20 cellular contexts compared by ENCODE assay signal in the genomic region with DNA sequence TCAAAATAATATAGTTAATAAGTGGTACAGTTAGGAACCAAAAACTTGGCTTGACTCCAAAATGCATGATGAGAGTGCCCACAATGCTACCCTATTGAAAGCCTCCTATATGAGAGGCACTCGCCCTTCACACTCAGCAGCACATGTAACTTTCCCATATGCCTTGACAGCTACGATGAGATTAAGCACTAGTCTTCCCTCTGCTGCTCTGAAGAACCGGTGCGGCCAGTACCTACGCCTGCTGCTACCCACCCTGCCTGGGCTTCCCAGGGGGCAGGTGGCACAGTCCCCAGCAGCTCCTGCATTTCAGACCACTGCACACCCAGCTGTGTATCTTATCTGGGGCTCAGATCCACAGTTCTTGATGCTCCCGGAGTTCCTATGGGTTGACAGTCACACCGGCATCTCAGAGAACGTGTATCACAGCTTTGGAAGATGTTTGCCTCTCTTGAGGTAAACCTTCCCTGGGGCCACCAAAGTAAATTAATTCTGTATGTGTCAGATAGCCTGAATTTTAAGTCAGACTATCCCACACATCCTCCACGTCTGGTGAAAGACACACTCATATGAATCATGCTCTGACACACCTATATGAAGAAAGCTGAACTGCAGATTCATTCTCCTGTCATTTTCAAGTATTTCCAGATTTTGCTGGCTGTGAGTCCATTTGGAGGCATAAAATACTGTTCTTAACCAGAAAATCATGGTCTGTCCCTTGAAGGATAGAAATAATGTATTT.
DNase-seq lines count a peak whose midpoint lies in the region; ATAC-seq, FAIRE-seq and TF ChIP-seq lines count a peak whose summit lies in the region.
"Had no signal": no experiment of that assay in that cellular context is flagged by ENCODE, and none has a peak within 500 bp of the region (broad histone marks: within the 10 kb centered on the region; RNA-seq: fewer than 3 reads in every experiment).

No MANE protein-coding gene starts in this region.

- no peaks in the 10 kb centered on the region for H3K9me3 Mint-ChIP-seq in astrocyte (ENCODE audit: unreplicated experiment)

- H3K4me1 ChIP-seq in astrocyte (ENCODE audit: insufficient read depth, low read length) = peaks cover 8% of the 10 kb centered on the region
- H3K4me1 ChIP-seq in keratinocyte (ENCODE audit: control insufficient read depth, extremely low read depth, insufficient read depth, low read length) = peaks cover 17% of the 10 kb centered on the region
- H3K4me1 ChIP-seq: sigmoid colon, SJCRH30 had no signal

- H4K20me1 ChIP-seq in astrocyte (ENCODE audit: insufficient read depth, low read length) = peaks cover 10% of the 10 kb centered on the region
- no peaks in the 10 kb centered on the region for H4K20me1 ChIP-seq in keratinocyte (ENCODE audit: control insufficient read depth, extremely low read depth, insufficient read depth, low read length)

- H2AFZ ChIP-seq in astrocyte (ENCODE audit: low read depth, low read length) (no peak overlapping the region), keratinocyte (ENCODE audit: control insufficient read depth, low read length) (no peak overlapping the region)

- TF ChIP-seq CTCF in BJ (IDR thresholded peaks at IDR 0.05; ENCODE audit: insufficient read depth, low read depth, low read length) (no peak), astrocyte (IDR thresholded peaks at IDR 0.05; ENCODE audit: insufficient read depth, low read depth, low read length) (no peak), keratinocyte (optimal IDR thresholded peaks at IDR 0.05 in 1 of 3, IDR thresholded peaks at IDR 0.05 in 1 of 3, conservative IDR thresholded peaks at IDR 0.05 in 1 of 3; ENCODE audit: extremely low read depth in 1 of 3, insufficient read depth in 2 of 3, low read length in 3 of 3) (no peak), GM20000 (IDR thresholded peaks at IDR 0.05; ENCODE audit: extremely low read depth, missing control alignments) (no peak)

- peak overlapping the region; percentile 72 for H3K27ac Mint-ChIP-seq in astrocyte (ENCODE audit: unreplicated experiment)

- H3K4me3 ChIP-seq in BJ (ENCODE audit: low read depth, low read length) (no peak overlapping the region), astrocyte (ENCODE audit: insufficient read depth, low read depth, low read length) (no peak overlapping the region), keratinocyte (ENCODE audit: control insufficient read depth in 2 of 3, extremely low read depth in 1 of 3, insufficient read depth in 2 of 3, low read depth in 1 of 3, low read length in 3 of 3) (peak overlapping the region in 1 of 3 experiments; percentile 35)
- H3K4me3 ChIP-seq: sigmoid colon, SJCRH30 had no signal

- H3K36me3 Mint-ChIP-seq in astrocyte (ENCODE audit: low read depth, unreplicated experiment) = peaks cover 10% of the 10 kb centered on the region

- no peaks in the 10 kb centered on the region for H3K9me1 ChIP-seq in keratinocyte (ENCODE audit: control insufficient read depth, extremely low read depth, insufficient read depth, low read length)

- H3K36me3 ChIP-seq in BJ (ENCODE audit: control insufficient read depth, insufficient read depth, low read length) (peaks cover 4% of the 10 kb centered on the region), astrocyte (ENCODE audit: insufficient read depth, low read length) (peaks cover 32% of the 10 kb centered on the region), keratinocyte (ENCODE audit: control insufficient read depth in 2 of 2, extremely low read depth in 1 of 2, insufficient read depth in 2 of 2, low read length in 2 of 2) (no peaks in the 10 kb centered on the region)
- H3K36me3 ChIP-seq: neutrophil had no signal

- H3K4me3 Mint-ChIP-seq in astrocyte (ENCODE audit: unreplicated experiment) = no peak overlapping the region

- dilution Hi-C loops in keratinocyte (cut with MboI; ENCODE audit: extremely low pct_ligation_motif_present, low sequenced_read_pairs) = no loop called here

- H3K4me1 Mint-ChIP-seq in astrocyte (ENCODE audit: low read depth, unreplicated experiment) = peaks cover 18% of the 10 kb centered on the region

- H3K27me3 ChIP-seq in BJ (ENCODE audit: control insufficient read depth, insufficient read depth, low read length) (no peaks in the 10 kb centered on the region), astrocyte (ENCODE audit: insufficient read depth, low read length) (no peaks in the 10 kb centered on the region), keratinocyte (ENCODE audit: control insufficient read depth, extremely low read depth, insufficient read depth, low read length) (no peaks in the 10 kb centered on the region)
- H3K27me3 ChIP-seq: neutrophil, sigmoid colon, SJCRH30 had no signal

- H3K4me2 ChIP-seq in astrocyte (ENCODE audit: low read length) = peak overlapping the region; percentile 12
- H3K4me2 ChIP-seq in keratinocyte (ENCODE audit: control insufficient read depth, extremely low read depth, insufficient read depth, low read depth, low read length) = peak overlapping the region; percentile 69

- FAIRE-seq in astrocyte (lab: Jason Lieb, UNC) (no peak), keratinocyte (lab: Jason Lieb, UNC) (peak; percentile 96)

- no peaks in the 10 kb centered on the region for H3K27me3 Mint-ChIP-seq in astrocyte (ENCODE audit: low read depth, unreplicated experiment)

- H3K27ac ChIP-seq in astrocyte (ENCODE audit: low read depth, low read length) = peak overlapping the region; percentile 51
- H3K27ac ChIP-seq in keratinocyte (ENCODE audit: control insufficient read depth, insufficient read depth, low read length) = peak overlapping the region; percentile 58
- H3K27ac ChIP-seq: neutrophil, sigmoid colon, SJCRH30 had no signal

- H3K9me3 ChIP-seq in astrocyte (ENCODE audit: insufficient read depth, low read depth, low read length) (no peaks in the 10 kb centered on the region), keratinocyte (ENCODE audit: control insufficient read depth, low read depth, low read length) (no peaks in the 10 kb centered on the region)
- H3K9me3 ChIP-seq: neutrophil, sigmoid colon, SJCRH30 had no signal

- POLR2A ChIA-PET in BJ (lab: Charles Lee) = no interaction called here

- ATAC-seq in GM18873 (IDR thresholded peaks at IDR 0.05; ENCODE audit: low FRiP score, unreplicated experiment) = no peak

- H3K79me2 ChIP-seq in astrocyte (ENCODE audit: insufficient read depth, low read length) (no peaks in the 10 kb centered on the region), keratinocyte (ENCODE audit: control insufficient read depth, insufficient read depth, low read length) (no peaks in the 10 kb centered on the region)

- CTCF ChIA-PET in BJ (lab: Yijun Ruan, JAX) = interaction anchor here (1.2 kb wide), 1 partner anchor 193 kb away, joined by 3 read pairs; no protein-coding TSS in a partner anchor

- peak; percentile 25 for DNase-seq in BJ (ENCODE audit: low read depth)
- DNase-seq in HS-5 (ENCODE audit: low read depth) = peak; percentile 58
- DNase-seq in astrocyte (ENCODE audit: low read depth) = peak; percentile 29
- DNase-seq in keratinocyte (ENCODE audit: low read depth, low spot score) = peak; percentile 70
- no peak for DNase-seq in GM20000 (ENCODE audit: low spot score)
- DNase-seq in DMS79 treated with DMSO at 0.1 percent for 48 hours (lab: John Stamatoyannopoulos, UW) = no peak
- DNase-seq in NK-92 (lab: John Stamatoyannopoulos, UW; ENCODE audit: unreplicated experiment) = no peak
- DNase-seq: activated CD4-positive, alpha-beta T cell treated with anti-CD3 and anti-CD28 coated beads for 1 hour; activated CD8-positive, alpha-beta memory T cell treated with anti-CD3 and anti-CD28 coated beads, Interleukin-2, amount 50 U/mL, for 4 hours; activated gamma-delta T cell; aorta; Calu3; hypothalamus; left cardiac atrium; NCI-H2081 treated with DMSO at 0.1 percent for 48 hours; sigmoid colon; stimulated activated CD4-positive, alpha-beta T cell treated with anti-CD3 and anti-CD28 coated beads, Interleukin-4, amount 100 ng/mL, for 1 hour had no signal

- no peak overlapping the region for H3K9ac ChIP-seq in astrocyte (ENCODE audit: low read length)
- no peak overlapping the region for H3K9ac ChIP-seq in keratinocyte (ENCODE audit: control insufficient read depth, extremely low read depth, insufficient read depth, low read length)

Comparison
In these comparisons a context has a peak if more than half of its experiments do, and no peak if none do; other contexts are left out.
1. DNase-seq: peak in BJ (single experiment), HS-5 (single experiment), astrocyte (single experiment) and keratinocyte (single experiment); none in GM20000 (single experiment), DMS79 treated with DMSO at 0.1 percent for 48 hours (single experiment) and NK-92 (single experiment).